9 cellular contexts compared by ENCODE assay signal in genomic region chr6:164274510-164274909, GRCh38.
"Had no signal": no experiment of that assay in that cellular context is flagged by ENCODE, and none has a peak within 500 bp of the region (broad histone marks: within the 10 kb centered on the region; RNA-seq: fewer than 3 reads in every experiment).

No MANE protein-coding gene starts in this region.

- H3K27ac ChIP-seq: GM23248, HL-60, KMS-11 had no signal

- H3K9ac ChIP-seq: GM23248, KMS-11 had no signal

- H2AFZ ChIP-seq: GM23248 had no signal

- H3K4me2 ChIP-seq: KMS-11 had no signal

- H3K36me3 ChIP-seq: HAP-1 had no signal

- H3K4me3 ChIP-seq: GM23248, HAP-1 had no signal

- ATAC-seq: HCT116, HepG2 had no signal

- DNase-seq: GM23248, GOT3, H7, HFFc6 had no signal
